ENCODE assay signal across 8 cellular contexts in genomic region chr9:34457266-34458012, GRCh38. TPM values are rescaled to one million over a fixed set of nuclear protein-coding genes. Genes with fewer than 3 reads are reported as not detected.
DNase-seq lines count a peak whose midpoint lies in the region; ATAC-seq and TF ChIP-seq lines count a peak whose summit lies in the region.

No MANE protein-coding gene starts in this region.

- peaks cover 51% of the 10 kb centered on the region for H3K27me3 ChIP-seq in neutrophil

- intact Hi-C loops in Right ventricle myocardium superior (cut with DNase I): no loop called here

- H3K27ac ChIP-seq in neutrophil: peak overlapping the region; percentile 86

- peak; percentile 65 for DNase-seq in NCI-H82 (lab: John Stamatoyannopoulos, UW)
- DNase-seq in NCI-H82 treated with DMSO at 0.1 percent for 48 hours (lab: John Stamatoyannopoulos, UW; ENCODE audit: unreplicated experiment): no peak
- DNase-seq in NCI-H510A treated with DMSO at 0.1 percent for 48 hours (lab: John Stamatoyannopoulos, UW): peak; percentile 6
- DNase-seq in amniotic stem cell (lab: John Stamatoyannopoulos, UW): peak; percentile 69
- DNase-seq in Right ventricle myocardium superior: peak; percentile 87

- H3K9me3 ChIP-seq in neutrophil: no peaks in the 10 kb centered on the region

- ATAC-seq in Right ventricle myocardium superior (ENCODE audit: poor library complexity): peak; percentile 70
- ATAC-seq in HG02970 (IDR thresholded peaks at IDR 0.05; ENCODE audit: low FRiP score, unreplicated experiment): no peak
- ATAC-seq in GM18870 (IDR thresholded peaks at IDR 0.05; ENCODE audit: unreplicated experiment): no peak

- no peak for TF ChIP-seq CTCF in neutrophil (IDR thresholded peaks at IDR 0.05)

- H3K4me1 ChIP-seq in neutrophil (ENCODE audit: control insufficient read depth in 1 of 2, insufficient read depth in 1 of 2, low read depth in 1 of 2, low read length in 1 of 2): peaks cover 22 to 27% of the 10 kb centered on the region in 2 experiments

- peak overlapping the region; percentile 72 to 80 for H3K4me3 ChIP-seq in neutrophil (ENCODE audit: low read depth in 1 of 2, low read length in 1 of 2)

- no peaks in the 10 kb centered on the region for H3K36me3 ChIP-seq in neutrophil

RNA-seq across cellular contexts. Expression of gene FAM219A, which starts 0.9 kb away (rescaled TPM):
- 20.6 TPM for total RNA-seq in Right ventricle myocardium superior

RNA-seq across cellular contexts. Expression of gene DNAI1, which starts 1.2 kb away (rescaled TPM):
- not detected for total RNA-seq in Right ventricle myocardium superior
